1 cellular context compared by ENCODE assay signal in the genomic region with DNA sequence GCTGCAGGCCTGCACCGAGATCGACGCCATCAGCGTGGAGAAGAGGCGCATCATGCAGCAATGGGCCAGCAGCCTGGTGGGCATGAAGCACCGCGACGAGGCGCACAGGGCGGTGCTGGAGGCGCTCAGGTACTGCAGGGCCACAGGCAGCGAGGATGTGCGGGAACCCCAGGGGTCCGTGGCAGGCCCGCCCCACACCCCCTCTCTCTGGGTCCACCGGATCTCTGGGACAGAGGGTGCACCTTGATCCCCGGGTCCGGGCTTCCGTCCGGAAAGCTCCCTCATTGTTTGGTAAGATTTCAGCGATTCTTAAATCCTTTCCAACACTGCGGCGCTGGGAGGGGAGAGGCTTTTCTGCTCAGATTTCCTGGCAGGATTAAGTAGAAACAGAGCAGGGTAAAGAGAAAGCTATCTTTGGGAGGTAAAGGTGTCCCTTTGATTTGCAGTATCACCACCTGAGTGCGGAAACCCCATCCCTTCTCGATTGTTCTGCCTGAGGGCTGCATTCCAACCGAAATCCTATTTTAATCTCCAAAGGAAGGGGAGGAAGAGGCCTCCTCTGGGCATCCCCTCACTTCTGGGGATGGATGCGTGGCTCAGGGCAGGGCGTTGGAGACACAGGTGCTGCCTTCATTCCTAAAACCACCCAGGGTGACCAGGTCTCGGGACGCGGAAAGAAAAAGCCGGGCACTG.
TF ChIP-seq lines count a peak whose summit lies in the region.

No MANE protein-coding gene starts in this region.

TF ChIP-seq in H1, 55 proteins besides CTCF, POLR2A, EP300 and RAD21:
- TF ChIP-seq ASH2L (IDR thresholded peaks at IDR 0.05; ENCODE audit: low read length) (peak; percentile 57), TEAD4 (IDR thresholded peaks at IDR 0.05; ENCODE audit: low read depth, low read length) (peak; percentile 57; the same call in 1 of the 2 replicates), BACH1 (IDR thresholded peaks at IDR 0.05; ENCODE audit: low read length) (no peak), RBBP5 (IDR thresholded peaks at IDR 0.05; ENCODE audit: borderline replicate concordance, low read depth, low read length) (0 out of 2 replicates have a peak, but pooled peaks have one; percentile 36), SP1 (IDR thresholded peaks at IDR 0.05; ENCODE audit: low read depth, low read length) (0 out of 2 replicates have a peak, but pooled peaks have one; percentile 18), NANOG (IDR thresholded peaks at IDR 0.05; ENCODE audit: insufficient read depth, low read depth, low read length, poor library complexity, severe bottlenecking) (no peak), SUZ12 (IDR thresholded peaks at IDR 0.05; ENCODE audit: low read length) (no peak), TBP (IDR thresholded peaks at IDR 0.05; ENCODE audit: low read depth, low read length) (no peak), BRCA1 (IDR thresholded peaks at IDR 0.05; ENCODE audit: low read depth, low read length) (no peak)
